1 cellular context compared by ENCODE assay signal in genomic region chr3:53823026-53823955, GRCh38.
TF ChIP-seq lines count a peak whose summit lies in the region.

No MANE protein-coding gene starts in this region.

TF ChIP-seq in WTC11, 78 proteins besides CTCF, POLR2A, EP300 and RAD21 (continued from another document):
- TF ChIP-seq AR (CRISPR knock-in tag; IDR thresholded peaks at IDR 0.05), result no peak
- no peak for TF ChIP-seq RELA (CRISPR knock-in tag; IDR thresholded peaks at IDR 0.05; ENCODE audit: borderline replicate concordance)
- no peak for TF ChIP-seq ARID4B (CRISPR knock-in tag; IDR thresholded peaks at IDR 0.05; ENCODE audit: borderline replicate concordance)
- no peak for TF ChIP-seq ZNF219 (CRISPR knock-in tag; IDR thresholded peaks at IDR 0.05; ENCODE audit: borderline replicate concordance)
- TF ChIP-seq ZNF317 (CRISPR knock-in tag; IDR thresholded peaks at IDR 0.05; ENCODE audit: borderline replicate concordance, low read depth), result no peak
- no peak for TF ChIP-seq ZNF416 (CRISPR knock-in tag; IDR thresholded peaks at IDR 0.05)
- TF ChIP-seq NR3C1 (CRISPR knock-in tag; conservative IDR thresholded peaks at IDR 0.05; ENCODE audit: low read depth), result no peak
- no peak for TF ChIP-seq TEAD4 (CRISPR knock-in tag; IDR thresholded peaks at IDR 0.05)
